10 cellular contexts compared by ENCODE assay signal in the genomic region with DNA sequence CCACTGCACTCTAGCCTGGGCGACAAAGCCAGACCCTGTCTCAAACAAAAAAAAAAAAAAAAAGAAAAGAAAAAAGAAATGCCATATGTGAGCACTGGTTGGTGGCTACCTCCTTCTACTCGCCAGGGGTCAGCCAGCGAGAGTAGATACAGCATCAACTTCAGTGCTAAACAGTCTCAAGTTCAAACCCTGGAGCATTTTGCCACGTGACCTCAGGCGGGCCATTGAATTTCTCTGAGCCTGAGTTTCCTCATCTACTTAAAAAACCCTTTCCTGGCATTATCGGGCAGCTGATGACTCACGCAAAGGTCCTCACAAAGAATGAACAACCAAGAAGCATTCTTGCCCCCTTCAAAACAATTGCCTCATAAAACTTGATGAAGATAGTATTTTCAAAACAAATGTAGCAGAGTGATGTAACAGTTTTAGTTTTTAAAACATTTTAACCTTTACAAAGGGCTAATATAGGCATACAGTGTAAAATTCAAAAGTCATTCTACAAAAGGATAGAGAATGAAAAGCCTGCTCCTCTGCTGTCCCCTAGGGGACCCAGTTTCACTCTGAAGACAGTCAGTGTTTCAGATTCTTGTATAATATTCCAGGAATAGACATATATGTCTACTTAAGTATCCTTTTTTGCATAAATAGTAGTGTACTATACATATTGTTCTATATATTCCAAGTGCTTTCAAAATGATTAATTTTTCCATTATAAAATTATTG. TPM values are rescaled to one million over a fixed set of nuclear protein-coding genes. Genes with fewer than 3 reads are reported as not detected.
DNase-seq lines count a peak whose midpoint lies in the region; ATAC-seq, FAIRE-seq and TF ChIP-seq lines count a peak whose summit lies in the region.
"Had no signal": no experiment of that assay in that cellular context is flagged by ENCODE, and none has a peak within 500 bp of the region (broad histone marks: within the 10 kb centered on the region; RNA-seq: fewer than 3 reads in every experiment).

No MANE protein-coding gene starts in this region.

- H3K4me2 ChIP-seq in hepatocyte (peak overlapping the region; percentile 2), neuronal stem cell (ENCODE audit: insufficient read depth, low read length, poor library complexity, severe bottlenecking) (no peak overlapping the region)

- H3K79me2 ChIP-seq in hepatocyte, result no peaks in the 10 kb centered on the region

- no peak overlapping the region for H3K23ac ChIP-seq in neuronal stem cell (ENCODE audit: low read depth, low read length, poor library complexity)

- H3K27ac ChIP-seq in hepatocyte, result peak overlapping the region; percentile 38
- H3K27ac ChIP-seq in neuronal stem cell (replicated peaks; ENCODE audit: low read length), result no peak overlapping the region
- H3K27ac ChIP-seq: neutrophil had no signal

- ATAC-seq in GM21528 (IDR thresholded peaks at IDR 0.05; ENCODE audit: low FRiP score, unreplicated experiment), result no peak

- no peaks in the 10 kb centered on the region for H3K9me2 ChIP-seq in hepatocyte (replicated peaks; ENCODE audit: insufficient read depth)

- H2BK5ac ChIP-seq in neuronal stem cell (ENCODE audit: low read length), result no peak overlapping the region

- H3K9me3 ChIP-seq in hepatocyte (ENCODE audit: low read depth) (no peaks in the 10 kb centered on the region), neuronal stem cell (replicated peaks in 1 of 2; ENCODE audit: control insufficient read depth in 2 of 2, insufficient read depth in 1 of 2, low read depth in 1 of 2, low read length in 2 of 2) (no peaks in the 10 kb centered on the region)
- H3K9me3 ChIP-seq: neutrophil had no signal

- no peak overlapping the region for H3K18ac ChIP-seq in neuronal stem cell (ENCODE audit: low read length)

- no peak overlapping the region for H2BK12ac ChIP-seq in neuronal stem cell (ENCODE audit: low read length)

- H3K4me3 ChIP-seq in AG04449 (ENCODE audit: low read depth, low read length) (no peak overlapping the region), hepatocyte (no peak overlapping the region), neuronal stem cell (ENCODE audit: low read length in 2 of 2) (no peak overlapping the region)

- no peak overlapping the region for H2AK5ac ChIP-seq in neuronal stem cell (ENCODE audit: low read depth, low read length)

- no peak overlapping the region for H3K4ac ChIP-seq in neuronal stem cell (ENCODE audit: low read length)

- FAIRE-seq in TTC549 (lab: Jason Lieb, UNC), result peak; percentile 58

- H2AFZ ChIP-seq in hepatocyte (no peak overlapping the region), neuronal stem cell (ENCODE audit: low read length) (no peak overlapping the region)

- DNase-seq in AG04449 (ENCODE audit: low read depth, low spot score) (peak; percentile 23), HT-29 (ENCODE audit: low spot score) (peak; percentile 13), hepatocyte (ENCODE audit: low spot score) (peak; percentile 82), NCI-H146 (lab: John Stamatoyannopoulos, UW) (no peak), neuronal stem cell (ENCODE audit: low spot score) (no peak)
- no peak for DNase-seq in activated CD4-positive, alpha-beta T cell treated with anti-CD3 and anti-CD28 coated beads, Interleukin-2, amount 50 U/mL, for 4 hours
- DNase-seq: DMS 273 treated with DMSO at 0.1 percent for 48 hours had no signal

- TF ChIP-seq CTCF in AG04449 (IDR thresholded peaks at IDR 0.05; ENCODE audit: insufficient read depth, low read length, missing control alignments) (no peak), hepatocyte (IDR thresholded peaks at IDR 0.05; ENCODE audit: poor library complexity) (no peak)

- no peak overlapping the region for H3K9ac ChIP-seq in neuronal stem cell (ENCODE audit: low read depth, low read length, poor library complexity)

- no peak overlapping the region for H4K8ac ChIP-seq in neuronal stem cell (ENCODE audit: low read depth, low read length)

- 27% methylated on average over 7 of the region's 7 CpGs for WGBS in hepatocyte (ENCODE audit: low lambda C conversion rate, missing lambda C conversion rate)
- no CpG with 5 or more reads among the region's 7 CpGs for WGBS in neuronal stem cell (ENCODE audit: extremely low coverage in 2 of 2, insufficient read length in 2 of 2, insufficient replicate concordance in 1 of 2), 2 donors

- H4K20me1 ChIP-seq in hepatocyte (ENCODE audit: insufficient read depth, poor library complexity, severe bottlenecking), result no peaks in the 10 kb centered on the region

- H3K36me3 ChIP-seq in hepatocyte (replicated peaks; ENCODE audit: insufficient read depth, low read depth), result no peaks in the 10 kb centered on the region
- H3K36me3 ChIP-seq in neuronal stem cell (replicated peaks in 1 of 2; ENCODE audit: control insufficient read depth in 2 of 2, insufficient read depth in 2 of 2, low read length in 2 of 2), result no peaks in the 10 kb centered on the region
- H3K36me3 ChIP-seq: neutrophil had no signal

- H2BK120ac ChIP-seq in neuronal stem cell (ENCODE audit: low read depth, low read length), result no peak overlapping the region

- peaks cover 24% of the 10 kb centered on the region for H3K4me1 ChIP-seq in hepatocyte (ENCODE audit: insufficient read depth)
- H3K4me1 ChIP-seq in neuronal stem cell (ENCODE audit: control insufficient read depth in 2 of 2, insufficient read depth in 1 of 2, low read depth in 1 of 2, low read length in 2 of 2), result no peaks in the 10 kb centered on the region

- POLR2A ChIA-PET in AG04449 (lab: Yijun Ruan, JAX), result no interaction called here

- CTCF ChIA-PET in AG04449 (lab: Yijun Ruan, JAX), result interaction anchor here (0.9 to 12.1 kb wide), 7 partner anchors 20 to 243 kb away, joined by 3 to 384 read pairs (median 3); a partner anchor contains a TSS

- no peak overlapping the region for H4K91ac ChIP-seq in neuronal stem cell (ENCODE audit: low read depth, low read length, poor library complexity)

- H3K14ac ChIP-seq in neuronal stem cell (ENCODE audit: low read length), result no peak overlapping the region

- H3K79me1 ChIP-seq in neuronal stem cell (ENCODE audit: low read depth, low read length), result no peaks in the 10 kb centered on the region

- H2BK15ac ChIP-seq in neuronal stem cell (ENCODE audit: low read length), result no peak overlapping the region

- H3K27me3 ChIP-seq in hepatocyte, result no peaks in the 10 kb centered on the region
- no peaks in the 10 kb centered on the region for H3K27me3 ChIP-seq in neuronal stem cell (ENCODE audit: control insufficient read depth in 3 of 3, insufficient read depth in 3 of 3, low read depth in 1 of 3, low read length in 3 of 3)

RNA-seq across cellular contexts. Expression of a gene that starts 28.4 kb away (rescaled TPM):
- 0.21 TPM in 1 of 2 replicates, not detected in the other for total RNA-seq in HT-29 (2014; rRNA removed; shearing (Covaris generic))
- 0.77 and 1.0 TPM in 2 replicates for total RNA-seq in hepatocyte
- polyA plus RNA-seq in hepatocyte, result 2.1 and 4.0 TPM in 2 replicates
- polyA plus RNA-seq in neuronal stem cell (2013, experiment 1 of 2), result 0.77 TPM
- polyA plus RNA-seq in neuronal stem cell (2013, experiment 2 of 2), result 0.61 TPM

RNA-seq across cellular contexts. Expression of a gene that starts 40.9 kb away (rescaled TPM):
- not detected in 2 replicates for total RNA-seq in HT-29 (2014; rRNA removed; shearing (Covaris generic))
- total RNA-seq in hepatocyte, result 7.4 and 8.6 TPM in 2 replicates
- 10.6 and 16.6 TPM in 2 replicates for polyA plus RNA-seq in hepatocyte
- 35.0 TPM for polyA plus RNA-seq in neuronal stem cell (2013, experiment 1 of 2)
- 34.3 TPM for polyA plus RNA-seq in neuronal stem cell (2013, experiment 2 of 2)

RNA-seq across cellular contexts. Expression of a gene that starts 57.6 kb away (rescaled TPM):
- total RNA-seq in HT-29 (2014; rRNA removed; shearing (Covaris generic)), result 18.5 and 23.0 TPM in 2 replicates
- total RNA-seq in hepatocyte, result 3.8 and 7.8 TPM in 2 replicates
- polyA plus RNA-seq in hepatocyte, result 9.0 and 12.0 TPM in 2 replicates
- 20.0 TPM for polyA plus RNA-seq in neuronal stem cell (2013, experiment 1 of 2)
- polyA plus RNA-seq in neuronal stem cell (2013, experiment 2 of 2), result 20.0 TPM

RNA-seq across cellular contexts. Expression of a gene that starts 58.6 kb away (rescaled TPM):
- 57.1 and 61.0 TPM in 2 replicates for total RNA-seq in HT-29 (2014; rRNA removed; shearing (Covaris generic))
- total RNA-seq in hepatocyte, result 24.2 and 29.6 TPM in 2 replicates
- 26.9 and 31.7 TPM in 2 replicates for polyA plus RNA-seq in hepatocyte
- polyA plus RNA-seq in neuronal stem cell (2013, experiment 1 of 2), result 144 TPM
- 143 TPM for polyA plus RNA-seq in neuronal stem cell (2013, experiment 2 of 2)

Comparison
In these comparisons a context has a peak if more than half of its experiments do, and no peak if none do; other contexts are left out.
1. DNase-seq: peak in AG04449 (single experiment), HT-29 (single experiment) and hepatocyte (single experiment); none in NCI-H146 (single experiment), neuronal stem cell (single experiment) and activated CD4-positive, alpha-beta T cell treated with anti-CD3 and anti-CD28 coated beads, Interleukin-2, amount 50 U/mL, for 4 hours (0 of 2).